29 cellular contexts compared by ENCODE assay signal in genomic region chr4:39039108-39039507, GRCh38.
"Had no signal": no experiment of that assay in that cellular context is flagged by ENCODE, and none has a peak within 500 bp of the region (broad histone marks: within the 10 kb centered on the region; RNA-seq: fewer than 3 reads in every experiment).

No MANE protein-coding gene starts in this region.

- FAIRE-seq: astrocyte had no signal

- H3K27me3 ChIP-seq: MG63 had no signal

- DNase-seq: activated CD4-positive, alpha-beta memory T cell treated with anti-CD3 and anti-CD28 coated beads for 36 hours; activated CD4-positive, alpha-beta T cell treated with anti-CD3 and anti-CD28 coated beads for 48 hours; activated CD4-positive, CD25-positive, alpha-beta regulatory T cell treated with anti-CD3 and anti-CD28 coated beads, Interleukin-2, amount 50 U/mL, for 72 hours; activated CD8-positive, alpha-beta memory T cell treated with anti-CD3 and anti-CD28 coated beads for 24 hours; activated gamma-delta T cell; activated naive CD4-positive, alpha-beta T cell treated with anti-CD3 and anti-CD28 coated beads for 36 hours; activated T-cell treated with anti-CD3 and anti-CD28 coated beads, Interleukin-2, amount 50 U/mL, for 48 hours; amygdala; MG63; MV-4-11; NCI-H1092 treated with DMSO at 0.1 percent for 48 hours; NCI-H1417 treated with DMSO at 0.1 percent for 48 hours; NCI-H1694; NCI-H2029; NCI-H2107; NCI-H2171 treated with DMSO at 0.1 percent for 48 hours; NCI-H226; NCI-H526 treated with DMSO at 0.1 percent for 48 hours; PC-3; SIG-M5 had no signal

- H3K27me3 Mint-ChIP-seq: activated CD4-positive, alpha-beta memory T cell treated with anti-CD3 and anti-CD28 coated beads for 36 hours; activated naive CD8-positive, alpha-beta T cell; activated T-helper 17 cell treated with anti-CD3 and anti-CD28 coated beads, Interleukin-2, amount 50 U/mL, for 72 hours; brain; central memory CD8-positive, alpha-beta T cell had no signal

- H3K4me2 ChIP-seq: KMS-11 had no signal

- H3K27ac Mint-ChIP-seq: activated CD4-positive, alpha-beta memory T cell treated with anti-CD3 and anti-CD28 coated beads for 36 hours; activated naive CD4-positive, alpha-beta T cell treated with anti-CD3 and anti-CD28 coated beads for 36 hours; activated naive CD8-positive, alpha-beta T cell; activated T-helper 17 cell treated with anti-CD3 and anti-CD28 coated beads, Interleukin-2, amount 50 U/mL, for 72 hours; brain; T-helper 2 cell treated with Interferon-gamma antibody and Interleukin-4, amounts not matched to agents 5 μg/mL and 100 μg/mL, for 36 hours; WTC11 had no signal

- H3K4me3 ChIP-seq: MG63, SK-N-MC had no signal

- H3K9ac ChIP-seq: KMS-11 had no signal

- H3K36me3 Mint-ChIP-seq: activated CD4-positive, alpha-beta memory T cell treated with anti-CD3 and anti-CD28 coated beads for 36 hours; activated naive CD8-positive, alpha-beta T cell; brain; WTC11 had no signal

- H3K36me3 ChIP-seq: MG63 had no signal

- H3K4me3 Mint-ChIP-seq: activated CD4-positive, alpha-beta memory T cell treated with anti-CD3 and anti-CD28 coated beads for 36 hours; activated naive CD4-positive, alpha-beta T cell treated with anti-CD3 and anti-CD28 coated beads for 36 hours; activated naive CD8-positive, alpha-beta T cell; activated T-helper 17 cell treated with anti-CD3 and anti-CD28 coated beads, Interleukin-2, amount 50 U/mL, for 72 hours; brain; central memory CD8-positive, alpha-beta T cell; T-helper 2 cell treated with Interferon-gamma antibody and Interleukin-4, amounts not matched to agents 5 μg/mL and 100 μg/mL, for 36 hours; WTC11 had no signal

- ATAC-seq: activated T-helper 17 cell treated with anti-CD3 and anti-CD28 coated beads, Interleukin-2, amount 50 U/mL, for 72 hours; PC-3; WTC11 had no signal

- H3K9me3 Mint-ChIP-seq: activated CD4-positive, alpha-beta memory T cell treated with anti-CD3 and anti-CD28 coated beads for 36 hours; activated naive CD4-positive, alpha-beta T cell treated with anti-CD3 and anti-CD28 coated beads for 36 hours; activated T-helper 17 cell treated with anti-CD3 and anti-CD28 coated beads, Interleukin-2, amount 50 U/mL, for 72 hours; brain; central memory CD8-positive, alpha-beta T cell; T-helper 2 cell treated with Interferon-gamma antibody and Interleukin-4, amounts not matched to agents 5 μg/mL and 100 μg/mL, for 36 hours; WTC11 had no signal

- H3K9me3 ChIP-seq: MG63 had no signal

- H3K27ac ChIP-seq: KMS-11, SK-N-MC had no signal
